Comparison of ENCODE assay signal across 17 cellular contexts in the genomic region with DNA sequence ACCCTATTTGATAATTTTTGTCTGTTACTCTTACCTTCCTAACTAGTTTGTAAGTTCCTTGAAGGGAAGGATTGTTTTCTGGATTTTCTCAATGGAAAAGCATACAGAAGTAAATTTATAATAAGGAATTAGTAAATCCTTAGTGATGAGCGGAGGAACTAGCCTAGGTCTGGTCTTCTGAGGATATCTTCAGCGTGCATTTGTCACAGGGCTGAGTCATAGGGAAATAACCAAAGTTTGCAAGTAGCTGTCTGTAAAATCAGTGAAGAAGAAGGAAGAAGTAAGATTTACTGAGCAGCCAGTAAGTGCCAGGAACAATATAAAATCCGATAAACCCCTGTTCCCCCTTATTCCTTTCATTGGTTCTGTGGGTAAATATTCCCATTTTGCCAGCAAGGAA.
DNase-seq lines count a peak whose midpoint lies in the region; ATAC-seq and TF ChIP-seq lines count a peak whose summit lies in the region.
"Had no signal": no experiment of that assay in that cellular context is flagged by ENCODE, and none has a peak within 500 bp of the region (broad histone marks: within the 10 kb centered on the region; RNA-seq: fewer than 3 reads in every experiment).

No MANE protein-coding gene starts in this region.

- no peak for DNase-seq in CD4-positive, alpha-beta T cell
- peak; percentile 69 for DNase-seq in M059J (ENCODE audit: low read depth)
- peak; percentile 24 for DNase-seq in mammary epithelial cell
- DNase-seq in mesenchymal stem cell, result peak; percentile 17
- DNase-seq in stimulated activated naive CD8-positive, alpha-beta T cell treated with anti-CD3 and anti-CD28 coated beads, Interleukin-15, amount 100 ng/mL, for 72 hours, result no peak
- DNase-seq in NCI-H2196 treated with DMSO at 0.1 percent for 48 hours (lab: John Stamatoyannopoulos, UW; ENCODE audit: unreplicated experiment), result no peak
- DNase-seq: activated CD4-positive, alpha-beta T cell treated with anti-CD3 and anti-CD28 coated beads, Interleukin-2, amount 50 U/mL, for 1 hour; BE2C; GF-D8; KG1; NCI-H1417; Peyer's patch; stimulated activated CD4-positive, alpha-beta T cell treated with anti-CD3 and anti-CD28 coated beads, Interleukin-2, amount 100 ng/mL, for 48 hours; substantia nigra; SW 1271 had no signal

- H2AK5ac ChIP-seq in mesenchymal stem cell (ENCODE audit: low read length, severe bottlenecking), result no peak overlapping the region

- H3K9me3 ChIP-seq in CD4-positive, alpha-beta T cell (ENCODE audit: control insufficient read depth, low read length), result no peaks in the 10 kb centered on the region
- H3K9me3 ChIP-seq in mammary epithelial cell (replicated peaks; ENCODE audit: insufficient read depth, low read length) (no peaks in the 10 kb centered on the region), mesenchymal stem cell (ENCODE audit: control insufficient read depth, low read length) (no peaks in the 10 kb centered on the region)
- H3K9me3 ChIP-seq: BE2C, Peyer's patch had no signal

- H3K14ac ChIP-seq in mesenchymal stem cell (ENCODE audit: low read length in 2 of 2), result no peak overlapping the region

- H2BK120ac ChIP-seq in mesenchymal stem cell (ENCODE audit: low read depth, low read length), result no peak overlapping the region

- ATAC-seq in CD4-positive, alpha-beta T cell (ENCODE audit: poor library complexity), result no peak
- no peak for ATAC-seq in stimulated activated naive CD8-positive, alpha-beta T cell treated with anti-CD3 and anti-CD28 coated beads, Interleukin-15, amount 100 ng/mL, for 72 hours
- no peak for ATAC-seq in HG02610 (IDR thresholded peaks at IDR 0.05; ENCODE audit: unreplicated experiment)
- ATAC-seq: sciatic nerve had no signal

- H3K79me1 ChIP-seq in mesenchymal stem cell (replicated peaks; ENCODE audit: low read length, poor library complexity, severe bottlenecking), result no peaks in the 10 kb centered on the region

- no peaks in the 10 kb centered on the region for H4K20me1 ChIP-seq in mammary epithelial cell (ENCODE audit: insufficient read depth, low read length)

- H3K4me3 ChIP-seq in mammary epithelial cell (replicated peaks in 1 of 3; ENCODE audit: insufficient read depth in 1 of 3, low read depth in 2 of 3, low read length in 3 of 3), result no peak overlapping the region
- H3K4me3 ChIP-seq in mesenchymal stem cell (ENCODE audit: insufficient read depth in 1 of 2, low read depth in 1 of 2, low read length in 2 of 2), result no peak overlapping the region
- H3K4me3 ChIP-seq: Peyer's patch had no signal

- H3K9me3 Mint-ChIP-seq in CD4-positive, alpha-beta T cell, result no peaks in the 10 kb centered on the region
- no peaks in the 10 kb centered on the region for H3K9me3 Mint-ChIP-seq in stimulated activated naive CD8-positive, alpha-beta T cell treated with anti-CD3 and anti-CD28 coated beads, Interleukin-15, amount 100 ng/mL, for 72 hours

- no peak overlapping the region for H3K4me3 Mint-ChIP-seq in CD4-positive, alpha-beta T cell
- no peak overlapping the region for H3K4me3 Mint-ChIP-seq in stimulated activated naive CD8-positive, alpha-beta T cell treated with anti-CD3 and anti-CD28 coated beads, Interleukin-15, amount 100 ng/mL, for 72 hours

- H2BK5ac ChIP-seq in mesenchymal stem cell (ENCODE audit: low read depth, low read length, poor library complexity, severe bottlenecking), result no peak overlapping the region

- WGBS in mammary epithelial cell (ENCODE audit: low coverage, missing lambda C conversion rate), result 79% methylated on average over 3 of the region's 3 CpGs
- 51% methylated on average over 3 of the region's 3 CpGs for WGBS in mesenchymal stem cell

- dilution Hi-C loops in mammary epithelial cell (cut with HindIII; ENCODE audit: low sequenced_read_pairs), result no loop called here

- H3K36me3 Mint-ChIP-seq in CD4-positive, alpha-beta T cell (ENCODE audit: low read depth), result peaks cover 100% of the 10 kb centered on the region

- H3K4me1 Mint-ChIP-seq in CD4-positive, alpha-beta T cell (ENCODE audit: low read depth), result no peaks in the 10 kb centered on the region
- no peaks in the 10 kb centered on the region for H3K4me1 Mint-ChIP-seq in stimulated activated naive CD8-positive, alpha-beta T cell treated with anti-CD3 and anti-CD28 coated beads, Interleukin-15, amount 100 ng/mL, for 72 hours

- no peak overlapping the region for H3K23ac ChIP-seq in mesenchymal stem cell (ENCODE audit: low read length in 2 of 2)

- no peaks in the 10 kb centered on the region for H3K27me3 Mint-ChIP-seq in CD4-positive, alpha-beta T cell
- H3K27me3 Mint-ChIP-seq in stimulated activated naive CD8-positive, alpha-beta T cell treated with anti-CD3 and anti-CD28 coated beads, Interleukin-15, amount 100 ng/mL, for 72 hours, result no peaks in the 10 kb centered on the region

- no peak overlapping the region for H3K27ac ChIP-seq in CD4-positive, alpha-beta T cell (ENCODE audit: low read depth, low read length)
- H3K27ac ChIP-seq in mammary epithelial cell (ENCODE audit: insufficient read depth, low read depth, low read length) (no peak overlapping the region), mesenchymal stem cell (ENCODE audit: low read length, poor library complexity, severe bottlenecking) (no peak overlapping the region)
- H3K27ac ChIP-seq: Peyer's patch had no signal

- no TSS peak for BruUV-seq in mammary epithelial cell (replicated peaks; lab: Mats Ljungman, UMichigan)

- H3K9ac ChIP-seq in mammary epithelial cell (ENCODE audit: insufficient read depth, low read length) (no peak overlapping the region), mesenchymal stem cell (ENCODE audit: low read length) (no peak overlapping the region)

- TF ChIP-seq CTCF in CD4-positive, alpha-beta T cell (IDR thresholded peaks at IDR 0.05), result no peak
- TF ChIP-seq CTCF in mammary epithelial cell (conservative IDR thresholded peaks at IDR 0.05 in 1 of 2, IDR thresholded peaks at IDR 0.05 in 1 of 2; ENCODE audit: extremely low read depth in 1 of 2, insufficient read depth in 1 of 2, low read depth in 1 of 2, low read length in 2 of 2), result no peak

- H3K4me1 ChIP-seq in mammary epithelial cell (ENCODE audit: insufficient read depth, low read length) (peaks cover 16% of the 10 kb centered on the region), mesenchymal stem cell (ENCODE audit: control insufficient read depth, insufficient read depth, low read depth, low read length) (peaks cover 2% of the 10 kb centered on the region)
- H3K4me1 ChIP-seq: BE2C, Peyer's patch had no signal

- H3K4ac ChIP-seq in mesenchymal stem cell (ENCODE audit: low read depth in 1 of 2, low read length in 2 of 2), result no peak overlapping the region

- H4K91ac ChIP-seq in mesenchymal stem cell (ENCODE audit: low read length), result no peak overlapping the region

- H3K79me2 ChIP-seq in mammary epithelial cell (ENCODE audit: insufficient read depth, low read length), result no peaks in the 10 kb centered on the region

- H4K8ac ChIP-seq in mesenchymal stem cell (ENCODE audit: low read length), result no peak overlapping the region

- no peak overlapping the region for H3K4me2 ChIP-seq in mammary epithelial cell (ENCODE audit: insufficient read depth, low read depth, low read length)
- H3K4me2 ChIP-seq in mesenchymal stem cell (ENCODE audit: low read length, poor library complexity, severe bottlenecking), result no peak overlapping the region

- H2BK12ac ChIP-seq in mesenchymal stem cell (ENCODE audit: low read length in 2 of 2), result no peak overlapping the region

- H3K27ac Mint-ChIP-seq in CD4-positive, alpha-beta T cell, result peak overlapping the region; percentile 58
- peak overlapping the region in 1 of 2 donors; percentile 19 for H3K27ac Mint-ChIP-seq in stimulated activated naive CD8-positive, alpha-beta T cell treated with anti-CD3 and anti-CD28 coated beads, Interleukin-15, amount 100 ng/mL, for 72 hours

- CTCF ChIA-PET in CD4-positive, alpha-beta T cell (lab: Charles Lee), result no interaction called here
- CTCF ChIA-PET in mammary epithelial cell (lab: Charles Lee; ENCODE audit: low non-redundant PET), result no interaction called here

- H3K27me3 ChIP-seq in CD4-positive, alpha-beta T cell (ENCODE audit: control insufficient read depth, insufficient read depth, low read length), result no peaks in the 10 kb centered on the region
- H3K27me3 ChIP-seq in mammary epithelial cell (ENCODE audit: insufficient read depth, low read length) (no peaks in the 10 kb centered on the region), mesenchymal stem cell (ENCODE audit: control insufficient read depth in 1 of 2, insufficient read depth in 1 of 2, low read length in 2 of 2) (peaks cover 0 to 5% of the 10 kb centered on the region in 2 experiments)
- H3K27me3 ChIP-seq: BE2C, Peyer's patch had no signal

- no peak overlapping the region for H3K18ac ChIP-seq in mesenchymal stem cell (ENCODE audit: low read depth in 1 of 2, low read length in 2 of 2)

- intact Hi-C loops in CD4-positive, alpha-beta T cell (cut with DNase I, micrococcal nuclease), result no loop called here
- intact Hi-C loops in mammary epithelial cell (cut with micrococcal nuclease), result no loop called here

- peaks cover 17% of the 10 kb centered on the region for H3K36me3 ChIP-seq in mammary epithelial cell (ENCODE audit: insufficient read depth, low read length)
- H3K36me3 ChIP-seq in mesenchymal stem cell (ENCODE audit: control insufficient read depth in 1 of 2, insufficient read depth in 2 of 2, low read depth in 1 of 2, low read length in 2 of 2), result no peaks in the 10 kb centered on the region
- H3K36me3 ChIP-seq: BE2C had no signal

- in situ Hi-C loops in mammary epithelial cell (cut with MboI; ENCODE audit: low sequenced_read_pairs in 2 of 2), result no loop called here

- H2AFZ ChIP-seq in mammary epithelial cell (ENCODE audit: low read depth, low read length), result no peak overlapping the region
- H2AFZ ChIP-seq in mesenchymal stem cell (ENCODE audit: low read depth, low read length), result no peak overlapping the region

- POLR2A ChIA-PET in CD4-positive, alpha-beta T cell (lab: Charles Lee), result no interaction called here

- no peak overlapping the region for H2BK15ac ChIP-seq in mesenchymal stem cell (ENCODE audit: low read depth, poor library complexity, severe bottlenecking)

Comparison
In these comparisons a context has a peak if more than half of its experiments do, and no peak if none do; other contexts are left out.
1. DNase-seq: peak in M059J (single experiment), mammary epithelial cell (single experiment) and mesenchymal stem cell (single experiment); none in CD4-positive, alpha-beta T cell (0 of 10), stimulated activated naive CD8-positive, alpha-beta T cell treated with anti-CD3 and anti-CD28 coated beads, Interleukin-15, amount 100 ng/mL, for 72 hours (0 of 2) and NCI-H2196 treated with DMSO at 0.1 percent for 48 hours (single experiment).